In genomic region chr7:50534690-50535290, GRCh38 we compare ENCODE assay signal across 9 cellular contexts. TPM values are rescaled to one million over a fixed set of nuclear protein-coding genes. Genes with fewer than 3 reads are reported as not detected.
A peak's percentile ranks its signal among the peaks of the same experiment; 100 is the strongest.
DNase-seq lines count a peak whose midpoint lies in the region; FAIRE-seq and TF ChIP-seq lines count a peak whose summit lies in the region.
"Had no signal": no experiment of that assay in that cellular context is flagged by ENCODE, and none has a peak within 500 bp of the region (broad histone marks: within the 10 kb centered on the region; RNA-seq: fewer than 3 reads in every experiment).

No MANE protein-coding gene starts in this region.

- H3K4me3 Mint-ChIP-seq in chondrocyte (ENCODE audit: unreplicated experiment) = no peak overlapping the region
- H3K4me3 Mint-ChIP-seq in osteocyte (ENCODE audit: unreplicated experiment) = no peak overlapping the region

- no peak overlapping the region for H3K27ac ChIP-seq in stomach

- WGBS in stomach, 5 donors = 58 to 71% (median 64%) methylated on average over 11 to 12 of the region's 12 CpGs

- TF ChIP-seq EP300 in stomach (IDR thresholded peaks at IDR 0.05) = no peak

- H3K27me3 Mint-ChIP-seq in chondrocyte (ENCODE audit: low read depth) (no peaks in the 10 kb centered on the region), osteocyte (ENCODE audit: unreplicated experiment) (peaks cover 9% of the 10 kb centered on the region)

- no peak overlapping the region for H3K27ac Mint-ChIP-seq in chondrocyte (ENCODE audit: unreplicated experiment)
- H3K27ac Mint-ChIP-seq in osteocyte (ENCODE audit: unreplicated experiment) = peak overlapping the region; percentile 23

- intact Hi-C loops in stomach (cut with DNase I; ENCODE audit: low total_unique reads) = no loop called here

- H3K9me3 ChIP-seq in stomach = no peaks in the 10 kb centered on the region
- H3K9me3 ChIP-seq: body of pancreas had no signal

- H3K27me3 ChIP-seq in stomach = no peaks in the 10 kb centered on the region
- H3K27me3 ChIP-seq: body of pancreas had no signal

- TF ChIP-seq POLR2A in stomach (IDR thresholded peaks at IDR 0.05) (no peak), GM12891 (IDR thresholded peaks at IDR 0.05; ENCODE audit: low read depth, low read length) (no peak)

- TF ChIP-seq CTCF in chondrocyte (IDR thresholded peaks at IDR 0.05) (peak; percentile 30), osteocyte (IDR thresholded peaks at IDR 0.05) (no peak), stomach (IDR thresholded peaks at IDR 0.05) (no peak)

- H3K4me1 ChIP-seq in stomach = no peaks in the 10 kb centered on the region

- H3K4me3 ChIP-seq in stomach = no peak overlapping the region
- H3K4me3 ChIP-seq: body of pancreas had no signal

- H3K4me1 Mint-ChIP-seq in chondrocyte (ENCODE audit: low read depth) (peaks cover 16% of the 10 kb centered on the region), osteocyte (ENCODE audit: unreplicated experiment) (peaks cover 8% of the 10 kb centered on the region)

- no peaks in the 10 kb centered on the region for H3K9me3 Mint-ChIP-seq in chondrocyte (ENCODE audit: low read depth)
- H3K9me3 Mint-ChIP-seq in osteocyte (ENCODE audit: unreplicated experiment) = no peaks in the 10 kb centered on the region

- no peaks in the 10 kb centered on the region for H3K36me3 Mint-ChIP-seq in chondrocyte (ENCODE audit: low read depth)
- H3K36me3 Mint-ChIP-seq in osteocyte (ENCODE audit: unreplicated experiment) = no peaks in the 10 kb centered on the region

- H3K36me3 ChIP-seq in stomach = no peaks in the 10 kb centered on the region

- peak; percentile 93 for DNase-seq in GM04503 (ENCODE audit: low read depth)
- DNase-seq in NOMO-1 (lab: John Stamatoyannopoulos, UW; ENCODE audit: unreplicated experiment in 2 of 2) = peak; percentile 42 to 82
- DNase-seq in chondrocyte (ENCODE audit: low spot score) = no peak
- DNase-seq in osteocyte (ENCODE audit: extremely low spot score, unreplicated experiment) = no peak
- no peak for DNase-seq in stomach
- DNase-seq in NCI-H2107 (lab: John Stamatoyannopoulos, UW) = no peak
- no peak for DNase-seq in C1 segment of cervical spinal cord (lab: John Stamatoyannopoulos, UW)
- no peak for DNase-seq in GM12891 (ENCODE audit: insufficient read length, low spot score)

- no peak for FAIRE-seq in GM12891 (lab: Jason Lieb, UNC)

TF ChIP-seq in GM12891, 5 proteins besides CTCF, POLR2A, EP300 and RAD21:
- TF ChIP-seq POLR2AphosphoS5 (IDR thresholded peaks at IDR 0.05; ENCODE audit: low read depth, low read length) (no peak), TAF1 (IDR thresholded peaks at IDR 0.05; ENCODE audit: low read depth, low read length) (no peak), POU2F2 (IDR thresholded peaks at IDR 0.05; ENCODE audit: low read depth, low read length) (no peak), SPI1 (IDR thresholded peaks at IDR 0.05; ENCODE audit: low read depth, low read length) (no peak), PAX5 (IDR thresholded peaks at IDR 0.05; ENCODE audit: insufficient read depth, low read length, severe bottlenecking) (no peak)

RNA-seq across cellular contexts. Expression of gene DDC, which starts 30.4 kb away (rescaled TPM):
- not detected in 3 replicates for total RNA-seq in chondrocyte
- not detected in 2 replicates for total RNA-seq in osteocyte
- total RNA-seq in stomach = 10 to 100 TPM in 2 of 5 donors, not detected in 3; 10.3 to 95.0 TPM
- 1 to 10 TPM in 2 of 3 donors, under 1 TPM in 1; 0.95 to 4.7 (median 2.2) TPM for polyA plus RNA-seq in stomach
- polyA plus RNA-seq in GM12891 (2012; ENCODE audit: low read depth, missing spikeins) = not detected

Comparison
In these comparisons a context has a peak if more than half of its experiments do, and no peak if none do; other contexts are left out.
1. DNase-seq: peak in GM04503 (single experiment) and NOMO-1 (2 of 2); none in chondrocyte (single experiment), osteocyte (single experiment), stomach (single experiment), NCI-H2107 (single experiment), C1 segment of cervical spinal cord (0 of 14) and GM12891 (single experiment).